In the genomic region with DNA sequence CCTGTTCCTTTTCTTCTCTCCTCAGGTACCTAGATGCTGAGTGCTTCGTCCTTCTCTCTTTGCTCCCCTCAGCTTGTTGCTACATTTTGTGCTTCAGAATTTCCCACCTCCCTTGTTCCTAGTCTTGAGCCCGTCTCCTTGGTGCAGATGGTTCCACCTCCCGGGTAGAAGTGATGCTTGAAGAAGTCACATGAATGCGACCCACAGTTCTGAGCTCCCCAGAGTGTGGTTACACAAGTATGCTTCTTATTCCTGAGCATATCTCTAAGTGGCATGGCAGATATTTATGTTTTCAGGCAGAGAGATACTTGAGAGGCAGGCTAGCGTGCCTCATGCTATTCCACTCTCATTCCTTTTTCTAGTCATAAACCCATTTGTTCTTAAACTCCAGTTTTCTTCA, we compare ENCODE assay signal across 18 cellular contexts. TPM values are rescaled to one million over a fixed set of nuclear protein-coding genes. Genes with fewer than 3 reads are reported as not detected.
A peak's percentile ranks its signal among the peaks of the same experiment; 100 is the strongest.
DNase-seq lines count a peak whose midpoint lies in the region; FAIRE-seq and TF ChIP-seq lines count a peak whose summit lies in the region.
"Had no signal": no experiment of that assay in that cellular context is flagged by ENCODE, and none has a peak within 500 bp of the region (broad histone marks: within the 10 kb centered on the region; RNA-seq: fewer than 3 reads in every experiment).

No MANE protein-coding gene starts in this region.

- no peaks in the 10 kb centered on the region for H4K20me1 ChIP-seq in mammary epithelial cell (ENCODE audit: insufficient read depth, low read length)

- no peak overlapping the region for H3K27ac ChIP-seq in mammary epithelial cell (ENCODE audit: insufficient read depth, low read depth, low read length)
- no peak overlapping the region for H3K27ac ChIP-seq in small intestine (ENCODE audit: low read depth in 1 of 2, low read length in 1 of 2)
- H3K27ac ChIP-seq: C4-2B, PC-9 had no signal

- in situ Hi-C loops in mammary epithelial cell (cut with MboI; ENCODE audit: low sequenced_read_pairs in 2 of 2) = loop anchor here in 1 of 2 donors (10.0 kb wide), 1 partner anchor 75 kb away; no protein-coding TSS in a partner anchor

- CTCF ChIA-PET in MCF 10A (lab: Yijun Ruan, JAX) (interaction anchor here (0.9 to 4.5 kb wide), 3 partner anchors 10 to 100 kb away, joined by 3 to 47 read pairs (median 4); no protein-coding TSS in a partner anchor), mammary epithelial cell (lab: Charles Lee; ENCODE audit: low non-redundant PET) (interaction anchor here (0.6 kb wide), 1 partner anchor 99 kb away, joined by 9 read pairs; no protein-coding TSS in a partner anchor)

- H3K4me1 ChIP-seq in mammary epithelial cell (ENCODE audit: insufficient read depth, low read length) = peaks cover 13% of the 10 kb centered on the region
- peaks cover 0 to 4% of the 10 kb centered on the region in 2 donors for H3K4me1 ChIP-seq in small intestine (ENCODE audit: control insufficient read depth in 2 of 2, insufficient read depth in 1 of 2, low read depth in 1 of 2, low read length in 1 of 2)

- H3K9me3 Mint-ChIP-seq in MCF 10A (ENCODE audit: unreplicated experiment) = no peaks in the 10 kb centered on the region
- H3K9me3 Mint-ChIP-seq in chondrocyte (ENCODE audit: low read depth) = no peaks in the 10 kb centered on the region
- no peaks in the 10 kb centered on the region for H3K9me3 Mint-ChIP-seq in neural crest cell

- WGBS in mammary epithelial cell (ENCODE audit: low coverage, missing lambda C conversion rate) = 94% methylated on average over 5 of the region's 5 CpGs
- WGBS in small intestine, 3 donors = 92% methylated on average over 5 of the region's 5 CpGs

- H3K27me3 Mint-ChIP-seq in MCF 10A (ENCODE audit: insufficient read depth, unreplicated experiment) = no peaks in the 10 kb centered on the region
- H3K27me3 Mint-ChIP-seq in chondrocyte (ENCODE audit: low read depth) = no peaks in the 10 kb centered on the region
- no peaks in the 10 kb centered on the region for H3K27me3 Mint-ChIP-seq in neural crest cell (ENCODE audit: low read depth)

- H3K9me3 ChIP-seq in mammary epithelial cell (replicated peaks; ENCODE audit: insufficient read depth, low read length) = no peaks in the 10 kb centered on the region
- no peaks in the 10 kb centered on the region for H3K9me3 ChIP-seq in small intestine (ENCODE audit: control insufficient read depth, low read depth)

- no peak for DNase-seq in MCF 10A (ENCODE audit: unreplicated experiment)
- DNase-seq in mammary epithelial cell = no peak
- no peak for DNase-seq in chondrocyte (ENCODE audit: low spot score)
- no peak for DNase-seq in neural crest cell (ENCODE audit: low read depth, low spot score)
- no peak for DNase-seq in Kasumi-1 (lab: John Stamatoyannopoulos, UW)
- no peak for DNase-seq in HuH-7.5 (ENCODE audit: low spot score)
- DNase-seq in small intestine = no peak
- no peak for DNase-seq in NCI-H2081 treated with DMSO at 0.1 percent for 48 hours (lab: John Stamatoyannopoulos, UW)
- DNase-seq: activated CD4-positive, alpha-beta T cell treated with anti-CD3 and anti-CD28 coated beads for 1 hour; activated gamma-delta T cell treated with Interleukin-2 at 50 U/mL for 16 hours; anterior cingulate cortex; KG1; NCI-H1092 treated with DMSO at 0.1 percent for 48 hours; occipital lobe; PC-9; stimulated activated CD4-positive, alpha-beta T cell treated with anti-CD3 and anti-CD28 coated beads, Interleukin-2, amount 100 ng/mL, for 48 hours; T-helper 9 cell had no signal

- dilution Hi-C loops in mammary epithelial cell (cut with HindIII; ENCODE audit: low sequenced_read_pairs) = no loop called here

- H3K36me3 Mint-ChIP-seq in MCF 10A (ENCODE audit: insufficient read depth, unreplicated experiment) (no peaks in the 10 kb centered on the region), chondrocyte (ENCODE audit: low read depth) (no peaks in the 10 kb centered on the region), neural crest cell (ENCODE audit: low read depth) (peaks cover 7% of the 10 kb centered on the region)

- POLR2A ChIA-PET in MCF 10A (lab: Yijun Ruan, JAX) = interaction anchor here (0.6 to 2.6 kb wide), 6 partner anchors 10 to 797 kb away, joined by 3 to 15 read pairs (median 5); a partner anchor contains a TSS

- H2AFZ ChIP-seq in mammary epithelial cell (ENCODE audit: low read depth, low read length) = no peak overlapping the region
- H2AFZ ChIP-seq: PC-9 had no signal

- no peak overlapping the region for H3K4me3 Mint-ChIP-seq in MCF 10A (ENCODE audit: unreplicated experiment)
- no peak overlapping the region for H3K4me3 Mint-ChIP-seq in chondrocyte (ENCODE audit: unreplicated experiment)
- no peak overlapping the region for H3K4me3 Mint-ChIP-seq in neural crest cell

- no peak for FAIRE-seq in small intestine (lab: Jason Lieb, UNC)

- TF ChIP-seq CTCF in MCF 10A (IDR thresholded peaks at IDR 0.05; ENCODE audit: unreplicated experiment) = no peak
- no peak for TF ChIP-seq CTCF in mammary epithelial cell (conservative IDR thresholded peaks at IDR 0.05 in 1 of 2, IDR thresholded peaks at IDR 0.05 in 1 of 2; ENCODE audit: extremely low read depth in 1 of 2, insufficient read depth in 1 of 2, low read depth in 1 of 2, low read length in 2 of 2)
- TF ChIP-seq CTCF in chondrocyte (IDR thresholded peaks at IDR 0.05) = no peak
- no peak for TF ChIP-seq CTCF in neural crest cell (conservative IDR thresholded peaks at IDR 0.05)

- H3K27ac Mint-ChIP-seq in MCF 10A (ENCODE audit: low read depth, unreplicated experiment) (peak overlapping the region; percentile 21), chondrocyte (ENCODE audit: unreplicated experiment) (peak overlapping the region; percentile 92), neural crest cell (ENCODE audit: unreplicated experiment) (peak overlapping the region; percentile 44)

- H3K79me2 ChIP-seq in mammary epithelial cell (ENCODE audit: insufficient read depth, low read length) = peaks cover 6% of the 10 kb centered on the region

- no peak overlapping the region for H3K4me2 ChIP-seq in mammary epithelial cell (ENCODE audit: insufficient read depth, low read depth, low read length)
- H3K4me2 ChIP-seq: PC-9 had no signal

- H3K36me3 ChIP-seq in mammary epithelial cell (ENCODE audit: insufficient read depth, low read length) (no peaks in the 10 kb centered on the region), small intestine (ENCODE audit: control insufficient read depth in 2 of 2, insufficient read depth in 2 of 2, low read length in 2 of 2) (no peaks in the 10 kb centered on the region)

- peaks cover 13% of the 10 kb centered on the region for H3K4me1 Mint-ChIP-seq in MCF 10A (ENCODE audit: insufficient read depth, unreplicated experiment)
- H3K4me1 Mint-ChIP-seq in chondrocyte (ENCODE audit: low read depth) = peaks cover 76% of the 10 kb centered on the region
- peaks cover 26% of the 10 kb centered on the region for H3K4me1 Mint-ChIP-seq in neural crest cell

- BruUV-seq in MCF 10A (replicated peaks; lab: Mats Ljungman, UMichigan) = no TSS peak
- no TSS peak for BruUV-seq in mammary epithelial cell (replicated peaks; lab: Mats Ljungman, UMichigan)

- no peak overlapping the region for H3K9ac ChIP-seq in mammary epithelial cell (ENCODE audit: insufficient read depth, low read length)

- H3K4me3 ChIP-seq in mammary epithelial cell (replicated peaks in 1 of 3; ENCODE audit: insufficient read depth in 1 of 3, low read depth in 2 of 3, low read length in 3 of 3) (no peak overlapping the region), small intestine (ENCODE audit: low read depth in 1 of 2, low read length in 2 of 2) (no peak overlapping the region)
- H3K4me3 ChIP-seq: PC-9 had no signal

- H3K27me3 ChIP-seq in mammary epithelial cell (ENCODE audit: insufficient read depth, low read length) (no peaks in the 10 kb centered on the region), small intestine (ENCODE audit: control insufficient read depth in 2 of 2, insufficient read depth in 2 of 2, low read length in 2 of 2) (no peaks in the 10 kb centered on the region)

- intact Hi-C loops in MCF 10A (cut with micrococcal nuclease) (no loop called here), mammary epithelial cell (cut with micrococcal nuclease) (loop anchor here (10.0 kb wide), 1 partner anchor 745 kb away; no protein-coding TSS in a partner anchor)

RNA-seq across cellular contexts. Expression of a gene that starts 34.0 kb away (rescaled TPM):
- total RNA-seq in MCF 10A (2022) (10.3 and 14.9 TPM in 2 replicates), mammary epithelial cell (10 to 100 TPM; 19.3 to 22.1 TPM), chondrocyte (55.7 to 83.1 TPM (median 56.4 TPM) in 3 replicates), neural crest cell (95.4 and 99.9 TPM in 2 replicates)
- polyA plus RNA-seq in mammary epithelial cell (9.8 TPM), small intestine (1 to 10 TPM; 3.5 to 6.2 (median 4.2) TPM)
- polyA minus RNA-seq in mammary epithelial cell = 12.5 TPM

Comparison
In these comparisons a context has a peak if more than half of its experiments do, and no peak if none do; other contexts are left out.
1. H3K27ac Mint-ChIP-seq: peak in every context shown above with its lines; median percentile 92 in chondrocyte; 44 in neural crest cell; 21 in MCF 10A.